In genomic region chr2:14713248-14713647, GRCh38 we compare ENCODE assay signal across 20 cellular contexts.
DNase-seq lines count a peak whose midpoint lies in the region; ATAC-seq and TF ChIP-seq lines count a peak whose summit lies in the region.
"Had no signal": no experiment of that assay in that cellular context is flagged by ENCODE, and none has a peak within 500 bp of the region (broad histone marks: within the 10 kb centered on the region; RNA-seq: fewer than 3 reads in every experiment).

No MANE protein-coding gene starts in this region.

- H4K20me1 ChIP-seq in neural cell (ENCODE audit: insufficient read depth), result no peaks in the 10 kb centered on the region
- H4K20me1 ChIP-seq: BLaER1 had no signal

- no peak overlapping the region for H2AFZ ChIP-seq in neural cell (ENCODE audit: low read depth, low read length)
- H2AFZ ChIP-seq: GM23248 had no signal

- intact Hi-C loops in Calu3 (cut with micrococcal nuclease; ENCODE audit: unreplicated experiment), result no loop called here

- H3K36me3 ChIP-seq in endocrine pancreas (ENCODE audit: control insufficient read depth, insufficient read depth, low read length), result no peaks in the 10 kb centered on the region
- no peaks in the 10 kb centered on the region for H3K36me3 ChIP-seq in neural cell (ENCODE audit: insufficient read depth, low read length)
- H3K36me3 ChIP-seq: BLaER1 had no signal

- H3K27ac ChIP-seq in neural cell (ENCODE audit: low read length), result no peak overlapping the region
- H3K27ac ChIP-seq: 22Rv1, BLaER1, C4-2B, GM23248 had no signal

- peaks cover 10% of the 10 kb centered on the region for H3K4me1 ChIP-seq in endocrine pancreas (ENCODE audit: control insufficient read depth, insufficient read depth, low read length)
- H3K4me1 ChIP-seq: BLaER1, Caco-2 had no signal

- H3K9ac ChIP-seq in endocrine pancreas (ENCODE audit: control insufficient read depth, insufficient read depth, low read length) (no peak overlapping the region), neural cell (ENCODE audit: low read length) (no peak overlapping the region)
- H3K9ac ChIP-seq: BLaER1, GM23248 had no signal

- no peak for TF ChIP-seq RAD21 in neural cell (conservative IDR thresholded peaks at IDR 0.05)

- no peaks in the 10 kb centered on the region for H3K79me2 ChIP-seq in neural cell (replicated peaks; ENCODE audit: insufficient read depth, low read length)

- DNase-seq in NCI-H2171 treated with DMSO at 0.1 percent for 48 hours (lab: John Stamatoyannopoulos, UW) (peak; percentile 18), NCI-H2171 (lab: John Stamatoyannopoulos, UW) (no peak), HuH-7.5 (ENCODE audit: low spot score) (no peak), Calu3 (no peak)
- DNase-seq: Caco-2; CD4-positive, CD25-positive, alpha-beta regulatory T cell; CD8-positive, alpha-beta T cell; DMS 273 treated with DMSO at 0.1 percent for 48 hours; DMS79; GF-D8; GM23248; H9 had no signal

- H3K9me3 Mint-ChIP-seq in Calu3 (ENCODE audit: low read depth, unreplicated experiment), result peaks cover 5% of the 10 kb centered on the region
- H3K9me3 Mint-ChIP-seq: CD8-positive, alpha-beta T cell; H9 had no signal

- peak overlapping the region; percentile 40 for H3K4me3 ChIP-seq in endocrine pancreas (ENCODE audit: control insufficient read depth, insufficient read depth, low read length)
- H3K4me3 ChIP-seq in neural cell (ENCODE audit: low read length), result no peak overlapping the region
- H3K4me3 ChIP-seq: BLaER1, GM23248 had no signal

- no peak for ATAC-seq in HG02840 (IDR thresholded peaks at IDR 0.05; ENCODE audit: low FRiP score, unreplicated experiment)
- ATAC-seq: CD8-positive, alpha-beta T cell; HCT116 had no signal

- H3K4me3 Mint-ChIP-seq in Calu3 (ENCODE audit: low read depth, unreplicated experiment), result no peak overlapping the region
- H3K4me3 Mint-ChIP-seq: B cell; CD4-positive, CD25-positive, alpha-beta regulatory T cell; CD8-positive, alpha-beta T cell; H9 had no signal

- TF ChIP-seq EP300 in neural cell (conservative IDR thresholded peaks at IDR 0.05; ENCODE audit: poor library complexity, severe bottlenecking), result peak; percentile 51

- no TSS peak for BruUV-seq in Calu3 (replicated peaks; lab: Mats Ljungman, UMichigan)

- no peaks in the 10 kb centered on the region for H3F3A ChIP-seq in neural cell (ENCODE audit: insufficient read depth, low read length, poor library complexity, severe bottlenecking)

- H3K36me3 Mint-ChIP-seq in Calu3 (ENCODE audit: insufficient read depth, unreplicated experiment), result no peaks in the 10 kb centered on the region
- H3K36me3 Mint-ChIP-seq: CD4-positive, CD25-positive, alpha-beta regulatory T cell; CD8-positive, alpha-beta T cell had no signal

- H3K9me2 ChIP-seq in neural cell (ENCODE audit: insufficient read depth, low read length), result no peaks in the 10 kb centered on the region

- CTCF ChIA-PET in Calu3 (lab: Charles Lee), result no interaction called here

- H3K4me2 ChIP-seq in neural cell (ENCODE audit: low read length), result no peak overlapping the region
- H3K4me2 ChIP-seq: BLaER1 had no signal

- no peaks in the 10 kb centered on the region for H3K27me3 ChIP-seq in endocrine pancreas (ENCODE audit: control insufficient read depth, insufficient read depth, low read length)
- no peaks in the 10 kb centered on the region for H3K27me3 ChIP-seq in neural cell (ENCODE audit: insufficient read depth, low read depth, low read length)
- H3K27me3 ChIP-seq: BLaER1 had no signal

- H3K4me1 Mint-ChIP-seq in Calu3 (ENCODE audit: low read depth, unreplicated experiment), result no peaks in the 10 kb centered on the region
- H3K4me1 Mint-ChIP-seq: B cell; CD4-positive, CD25-positive, alpha-beta regulatory T cell; H9 had no signal

- H3K9me3 ChIP-seq in endocrine pancreas (ENCODE audit: control insufficient read depth, low read length) (no peaks in the 10 kb centered on the region), neural cell (ENCODE audit: low read length) (no peaks in the 10 kb centered on the region)
- H3K9me3 ChIP-seq: BLaER1, Caco-2 had no signal

- TF ChIP-seq CTCF in neural cell (IDR thresholded peaks at IDR 0.05; ENCODE audit: poor library complexity, severe bottlenecking), result no peak
- TF ChIP-seq CTCF in Calu3 (IDR thresholded peaks at IDR 0.05; ENCODE audit: unreplicated experiment), result no peak

- H3K27ac Mint-ChIP-seq in Calu3 (ENCODE audit: unreplicated experiment), result no peak overlapping the region
- H3K27ac Mint-ChIP-seq: B cell; CD4-positive, CD25-positive, alpha-beta regulatory T cell; CD8-positive, alpha-beta T cell; H9 had no signal

- H3K27me3 Mint-ChIP-seq in Calu3 (ENCODE audit: unreplicated experiment), result no peaks in the 10 kb centered on the region
- H3K27me3 Mint-ChIP-seq: B cell; CD4-positive, CD25-positive, alpha-beta regulatory T cell had no signal

TF ChIP-seq in neural cell, 6 proteins besides CTCF, POLR2A, EP300 and RAD21:
- TF ChIP-seq POLR2AphosphoS5 (IDR thresholded peaks at IDR 0.05) (no peak), EZH2 (IDR thresholded peaks at IDR 0.05; ENCODE audit: borderline replicate concordance, insufficient read depth, low read length, poor library complexity, severe bottlenecking) (no peak), MXI1 (conservative IDR thresholded peaks at IDR 0.05; ENCODE audit: poor library complexity, severe bottlenecking) (no peak), TAF1 (IDR thresholded peaks at IDR 0.05; ENCODE audit: low read depth) (no peak), REST (IDR thresholded peaks at IDR 0.05; ENCODE audit: borderline replicate concordance) (no peak), SMC3 (conservative IDR thresholded peaks at IDR 0.05; ENCODE audit: poor library complexity) (no peak)
